In genomic region chr6:64256483-64256882, GRCh38 we compare ENCODE assay signal across 17 cellular contexts.
A peak's percentile ranks its signal among the peaks of the same experiment; 100 is the strongest.
DNase-seq lines count a peak whose midpoint lies in the region; ATAC-seq and TF ChIP-seq lines count a peak whose summit lies in the region.
"Had no signal": no experiment of that assay in that cellular context is flagged by ENCODE, and none has a peak within 500 bp of the region (broad histone marks: within the 10 kb centered on the region; RNA-seq: fewer than 3 reads in every experiment).

No MANE protein-coding gene starts in this region.

- no peaks in the 10 kb centered on the region for H3K9me3 Mint-ChIP-seq in activated naive CD8-positive, alpha-beta T cell treated with anti-CD3 and anti-CD28 coated beads for 36 hours
- H3K9me3 Mint-ChIP-seq: T-helper 1 cell treated with Interleukin-12 subunit alpha and Interleukin-12 subunit beta and Interleukin-4 antibody, amounts not matched to agents 30 μg/mL and 1 μg/mL, for 36 hours had no signal

- intact Hi-C loops in IMR-90 (cut with micrococcal nuclease): no loop called here

- dilution Hi-C loops in IMR-90 (cut with HindIII; ENCODE audit: low sequenced_read_pairs, unreplicated experiment): no loop called here

- in situ Hi-C loops in IMR-90 (cut with MboI; ENCODE audit: low sequenced_read_pairs): no loop called here

- no peaks in the 10 kb centered on the region for H3K9me1 ChIP-seq in IMR-90 (ENCODE audit: insufficient read depth, low read length)

- TF ChIP-seq CTCF in IMR-90 (conservative IDR thresholded peaks at IDR 0.05; ENCODE audit: low read depth, low read length): no peak

- ATAC-seq in GM18520 (IDR thresholded peaks at IDR 0.05; ENCODE audit: unreplicated experiment) (peak; percentile 35), IMR-90 (ENCODE audit: low read depth) (no peak), HG03025 (IDR thresholded peaks at IDR 0.05; ENCODE audit: low FRiP score, unreplicated experiment) (no peak)

- no peak overlapping the region for H3K27ac Mint-ChIP-seq in activated naive CD8-positive, alpha-beta T cell treated with anti-CD3 and anti-CD28 coated beads for 36 hours
- H3K27ac Mint-ChIP-seq: HFFc6; T-helper 1 cell treated with Interleukin-12 subunit alpha and Interleukin-12 subunit beta and Interleukin-4 antibody, amounts not matched to agents 30 μg/mL and 1 μg/mL, for 36 hours had no signal

- no peak overlapping the region for H3K56ac ChIP-seq in IMR-90 (ENCODE audit: extremely low read depth, insufficient read depth, low read length)

- peak overlapping the region; percentile 70 for H2BK20ac ChIP-seq in IMR-90 (ENCODE audit: low read depth, low read length)

- no peak overlapping the region for H2AK5ac ChIP-seq in IMR-90 (ENCODE audit: low read depth, low read length)

- no peak overlapping the region for H3K23ac ChIP-seq in IMR-90 (ENCODE audit: low read depth, low read length)

- no peaks in the 10 kb centered on the region for H3K79me1 ChIP-seq in IMR-90 (ENCODE audit: low read depth in 1 of 2, low read length in 2 of 2)

- no peak overlapping the region for H2BK15ac ChIP-seq in IMR-90 (ENCODE audit: low read depth, low read length)

- no peak overlapping the region for H4K8ac ChIP-seq in IMR-90 (ENCODE audit: low read depth in 2 of 2, low read length in 2 of 2)

- TF ChIP-seq POLR2A in IMR-90 (IDR thresholded peaks at IDR 0.05; ENCODE audit: low read depth, low read length): no peak

- no peaks in the 10 kb centered on the region for H3K27me3 ChIP-seq in IMR-90 (ENCODE audit: control insufficient read depth, insufficient read depth, low read length)
- H3K27me3 ChIP-seq: Peyer's patch, SJSA1 had no signal

- no peak overlapping the region for H3K4me3 ChIP-seq in IMR-90 (ENCODE audit: insufficient read depth, low read depth, low read length)
- H3K4me3 ChIP-seq: Peyer's patch, SJSA1 had no signal

- no peak overlapping the region for H2BK5ac ChIP-seq in IMR-90 (ENCODE audit: low read depth, low read length, poor library complexity, severe bottlenecking)

- no peak overlapping the region for H3K4me2 ChIP-seq in IMR-90 (ENCODE audit: low read depth, low read length)

- DNase-seq in DMS153 (lab: John Stamatoyannopoulos, UW) (peak; percentile 40), IMR-90 (no peak), NCI-H748 (lab: John Stamatoyannopoulos, UW; ENCODE audit: unreplicated experiment) (peak; percentile 41), NCI-H146 (lab: John Stamatoyannopoulos, UW) (no peak), DMS 273 treated with DMSO at 0.1 percent for 48 hours (lab: John Stamatoyannopoulos, UW) (no peak)
- DNase-seq in activated naive CD8-positive, alpha-beta T cell treated with anti-CD3 and anti-CD28 coated beads for 36 hours: no peak
- DNase-seq: ACHN, AML-193, HFFc6, KG1, NCI-H1436, Peyer's patch had no signal

- H2AK9ac ChIP-seq in IMR-90 (replicated peaks; ENCODE audit: low read depth, low read length, poor library complexity): no peak overlapping the region

- H3K4me1 ChIP-seq in IMR-90 (ENCODE audit: control insufficient read depth, insufficient read depth, low read length): 0 out of 2 replicates have a peak, but pooled peaks cover 1% of the 10 kb centered on the region
- H3K4me1 ChIP-seq: Peyer's patch, SJSA1 had no signal

- TF ChIP-seq RAD21 in IMR-90 (IDR thresholded peaks at IDR 0.05; ENCODE audit: low read length): no peak

- CTCF ChIA-PET in IMR-90 (lab: Yijun Ruan, JAX): no interaction called here

- H3K36me3 ChIP-seq in IMR-90 (ENCODE audit: control insufficient read depth, insufficient read depth, low read length): no peaks in the 10 kb centered on the region
- H3K36me3 ChIP-seq: Peyer's patch, SJSA1 had no signal

- no peaks in the 10 kb centered on the region for H4K20me1 ChIP-seq in IMR-90 (ENCODE audit: insufficient read depth, low read length)

- H3K14ac ChIP-seq in IMR-90 (replicated peaks; ENCODE audit: low read depth, low read length): no peak overlapping the region

- no CpG with 5 or more reads among the region's 3 CpGs for WGBS in IMR-90 (ENCODE audit: extremely low coverage in 2 of 2, insufficient read length in 1 of 2), 2 experiments

- H3K18ac ChIP-seq in IMR-90 (ENCODE audit: low read depth, low read length): no peak overlapping the region

- no peak overlapping the region for H2AFZ ChIP-seq in IMR-90 (replicated peaks; ENCODE audit: low read length, poor library complexity)

- H4K91ac ChIP-seq in IMR-90 (ENCODE audit: insufficient read depth, low read depth, low read length): no peak overlapping the region

- no peaks in the 10 kb centered on the region for H3K27me3 Mint-ChIP-seq in activated naive CD8-positive, alpha-beta T cell treated with anti-CD3 and anti-CD28 coated beads for 36 hours

- POLR2A ChIA-PET in IMR-90 (lab: Charles Lee; ENCODE audit: unreplicated experiment): no interaction called here

- H3K4me1 Mint-ChIP-seq in activated naive CD8-positive, alpha-beta T cell treated with anti-CD3 and anti-CD28 coated beads for 36 hours: no peaks in the 10 kb centered on the region

- H2BK120ac ChIP-seq in IMR-90 (ENCODE audit: low read depth, low read length): peak overlapping the region; percentile 52; the same call in 1 of the 2 replicates

- H3K9ac ChIP-seq in IMR-90 (ENCODE audit: low read depth, low read length): no peak overlapping the region

- H3K9me3 ChIP-seq in IMR-90 (ENCODE audit: control insufficient read depth, insufficient read depth, low read length): no peaks in the 10 kb centered on the region
- H3K9me3 ChIP-seq: Peyer's patch had no signal

- H3K4ac ChIP-seq in IMR-90 (ENCODE audit: low read depth, low read length): peak overlapping the region; percentile 1; the same call in 1 of the 2 replicates

- H3K4me3 Mint-ChIP-seq in activated naive CD8-positive, alpha-beta T cell treated with anti-CD3 and anti-CD28 coated beads for 36 hours: no peak overlapping the region
- H3K4me3 Mint-ChIP-seq: HFFc6; T-helper 1 cell treated with Interleukin-12 subunit alpha and Interleukin-12 subunit beta and Interleukin-4 antibody, amounts not matched to agents 30 μg/mL and 1 μg/mL, for 36 hours had no signal

- no peaks in the 10 kb centered on the region for H3K36me3 Mint-ChIP-seq in activated naive CD8-positive, alpha-beta T cell treated with anti-CD3 and anti-CD28 coated beads for 36 hours

- H4K5ac ChIP-seq in IMR-90 (ENCODE audit: low read depth, low read length): no peak overlapping the region

- no peak overlapping the region for H3K27ac ChIP-seq in IMR-90 (ENCODE audit: insufficient read depth, low read length)
- H3K27ac ChIP-seq: C4-2B, Peyer's patch, SJSA1 had no signal

- no TSS peak for BruUV-seq in IMR-90 (replicated peaks; lab: Mats Ljungman, UMichigan)

TF ChIP-seq in IMR-90, 13 proteins besides CTCF, POLR2A, EP300 and RAD21:
- no peak for TF ChIP-seq FOS (IDR thresholded peaks at IDR 0.05; ENCODE audit: low read depth, low read length)
- TF ChIP-seq MAZ (IDR thresholded peaks at IDR 0.05; ENCODE audit: borderline replicate concordance, low read depth, low read length): no peak
- TF ChIP-seq USF2 (IDR thresholded peaks at IDR 0.05; ENCODE audit: low read depth, low read length): no peak
- no peak for TF ChIP-seq MXI1 (IDR thresholded peaks at IDR 0.05; ENCODE audit: borderline replicate concordance, low read depth, low read length)
- TF ChIP-seq NFE2L2 (IDR thresholded peaks at IDR 0.05; ENCODE audit: low read depth, low read length): no peak
- no peak for TF ChIP-seq MAFK (IDR thresholded peaks at IDR 0.05; ENCODE audit: low read depth, low read length)
- no peak for TF ChIP-seq CHD1 (IDR thresholded peaks at IDR 0.05; ENCODE audit: low read depth, low read length)
- TF ChIP-seq RCOR1 (IDR thresholded peaks at IDR 0.05; ENCODE audit: insufficient replicate concordance, low read length): no peak
- TF ChIP-seq CEBPB (IDR thresholded peaks at IDR 0.05; ENCODE audit: low read depth, low read length): no peak
- TF ChIP-seq SMC3 (IDR thresholded peaks at IDR 0.05; ENCODE audit: low read depth, low read length): no peak
- no peak for TF ChIP-seq BHLHE40 (IDR thresholded peaks at IDR 0.05; ENCODE audit: low read depth, low read length)
- no peak for TF ChIP-seq ELK1 (IDR thresholded peaks at IDR 0.05; ENCODE audit: borderline replicate concordance, low read depth, low read length)
- TF ChIP-seq RFX5 (IDR thresholded peaks at IDR 0.05; ENCODE audit: low read depth, low read length): no peak
TF ChIP-seq in IMR-90: peak in this region for 0.

Comparison
In these comparisons a context has a peak if more than half of its experiments do, and no peak if none do; other contexts are left out.
1. DNase-seq: peak in DMS153 (single experiment) and NCI-H748 (single experiment); none in IMR-90 (single experiment), activated naive CD8-positive, alpha-beta T cell treated with anti-CD3 and anti-CD28 coated beads for 36 hours (single experiment), NCI-H146 (single experiment) and DMS 273 treated with DMSO at 0.1 percent for 48 hours (single experiment).